18 cellular contexts compared by ENCODE assay signal in genomic region chr21:15367061-15367626, GRCh38.
"Had no signal": no experiment of that assay in that cellular context is flagged by ENCODE, and none has a peak within 500 bp of the region (broad histone marks: within the 10 kb centered on the region; RNA-seq: fewer than 3 reads in every experiment).

No MANE protein-coding gene starts in this region.

- H3K27ac Mint-ChIP-seq: activated CD4-positive, alpha-beta memory T cell treated with anti-CD3 and anti-CD28 coated beads, Interleukin-2, amount 10 ng/mL, durations not matched to agents 7 days and 5 days; activated naive CD8-positive, alpha-beta T cell treated with anti-CD3 and anti-CD28 coated beads for 36 hours; activated T-cell treated with anti-CD3 and anti-CD28 coated beads, Interleukin-2, amount 50 U/mL, for 72 hours; T-helper 2 cell treated with Interferon-gamma antibody and Interleukin-4, amounts not matched to agents 5 μg/mL and 100 μg/mL, for 36 hours had no signal

- FAIRE-seq: kidney had no signal

- H3K27me3 ChIP-seq: breast epithelium, suprapubic skin had no signal

- H3K36me3 Mint-ChIP-seq: activated naive CD8-positive, alpha-beta T cell treated with anti-CD3 and anti-CD28 coated beads for 36 hours had no signal

- H3K4me3 ChIP-seq: breast epithelium, suprapubic skin had no signal

- ATAC-seq: activated T-cell treated with anti-CD3 and anti-CD28 coated beads, Interleukin-2, amount 50 U/mL, for 72 hours; left ventricle myocardium superior; stimulated activated naive CD8-positive, alpha-beta T cell treated with anti-CD3 and anti-CD28 coated beads, Interleukin-15, Interleukin-2, amounts not matched to agents 100 U/mL and 50 U/mL, for 24 hours had no signal

- DNase-seq: activated CD4-positive, alpha-beta memory T cell treated with anti-CD3 and anti-CD28 coated beads, Interleukin-2, amount 10 ng/mL, durations not matched to agents 7 days and 5 days; activated CD4-positive, alpha-beta T cell treated with anti-CD3 and anti-CD28 coated beads for 1 hour; activated gamma-delta T cell treated with Interleukin-2 at 50 U/mL for 16 hours; activated naive CD8-positive, alpha-beta T cell treated with anti-CD3 and anti-CD28 coated beads for 36 hours; activated T-cell treated with anti-CD3 and anti-CD28 coated beads, Interleukin-2, amount 50 U/mL, for 72 hours; anterior cingulate cortex; dermis blood vessel endothelial cell; hypothalamus; kidney; left ventricle myocardium superior; mesenchymal stem cell; stimulated activated CD4-positive, alpha-beta T cell treated with anti-CD3 and anti-CD28 coated beads, Interleukin-4, amount 100 ng/mL, for 1 hour; stimulated activated CD8-positive, alpha-beta memory T cell treated with anti-CD3 and anti-CD28 coated beads, Interleukin-4, amount 100 ng/mL, for 48 hours; stimulated activated naive CD8-positive, alpha-beta T cell treated with anti-CD3 and anti-CD28 coated beads, Interleukin-15, Interleukin-2, amounts not matched to agents 100 U/mL and 50 U/mL, for 24 hours had no signal

- H3K4me3 Mint-ChIP-seq: activated CD4-positive, alpha-beta memory T cell treated with anti-CD3 and anti-CD28 coated beads, Interleukin-2, amount 10 ng/mL, durations not matched to agents 7 days and 5 days; activated naive CD8-positive, alpha-beta T cell treated with anti-CD3 and anti-CD28 coated beads for 36 hours; activated T-cell treated with anti-CD3 and anti-CD28 coated beads, Interleukin-2, amount 50 U/mL, for 72 hours; T-helper 2 cell treated with Interferon-gamma antibody and Interleukin-4, amounts not matched to agents 5 μg/mL and 100 μg/mL, for 36 hours had no signal

- H3K27ac ChIP-seq: breast epithelium, parathyroid adenoma, suprapubic skin had no signal

- H3K27me3 Mint-ChIP-seq: activated CD4-positive, alpha-beta memory T cell treated with anti-CD3 and anti-CD28 coated beads, Interleukin-2, amount 10 ng/mL, durations not matched to agents 7 days and 5 days; activated naive CD8-positive, alpha-beta T cell treated with anti-CD3 and anti-CD28 coated beads for 36 hours had no signal

- H2AFZ ChIP-seq: parathyroid adenoma had no signal

- H3K36me3 ChIP-seq: breast epithelium, suprapubic skin had no signal

- H3K4me1 Mint-ChIP-seq: activated CD4-positive, alpha-beta memory T cell treated with anti-CD3 and anti-CD28 coated beads, Interleukin-2, amount 10 ng/mL, durations not matched to agents 7 days and 5 days; activated naive CD8-positive, alpha-beta T cell treated with anti-CD3 and anti-CD28 coated beads for 36 hours had no signal

- H3K4me1 ChIP-seq: breast epithelium, parathyroid adenoma, suprapubic skin had no signal

- H3K9ac ChIP-seq: parathyroid adenoma had no signal

- H3K79me2 ChIP-seq: parathyroid adenoma had no signal
